In genomic region chr5:171781744-171782143, GRCh38 we compare ENCODE assay signal across 9 cellular contexts. TPM values are rescaled to one million over a fixed set of nuclear protein-coding genes. Genes with fewer than 3 reads are reported as not detected.
"Had no signal": no experiment of that assay in that cellular context is flagged by ENCODE, and none has a peak within 500 bp of the region (broad histone marks: within the 10 kb centered on the region; RNA-seq: fewer than 3 reads in every experiment).

No MANE protein-coding gene starts in this region.

RNA-seq across cellular contexts. Expression of gene SMIM23, which starts 3.9 kb away (rescaled TPM):
- total RNA-seq: M059J, NCI-H460, OCI-LY7, PC-9, Right ventricle myocardium inferior, RPMI7951, SJCRH30, SK-MEL-5, T-cell had no signal
